In the genomic region with DNA sequence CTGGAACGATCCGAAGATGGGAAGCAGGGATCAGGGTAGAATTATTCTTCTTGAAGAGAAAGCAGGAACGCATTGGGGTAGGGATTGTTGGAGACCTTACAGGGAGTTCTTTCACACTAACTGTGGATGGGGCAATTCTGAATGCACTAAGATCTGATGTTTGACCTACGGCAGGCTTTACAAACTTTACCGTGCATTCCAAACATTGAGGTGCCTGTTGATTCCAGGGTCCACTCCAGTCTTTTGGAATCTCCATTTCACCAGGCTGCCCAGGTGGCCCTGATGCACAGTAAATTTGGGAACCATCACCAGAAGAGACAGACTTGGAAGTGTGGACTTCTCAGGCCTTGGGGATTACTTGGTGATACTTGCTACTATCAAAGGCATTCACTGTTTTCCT, we compare ENCODE assay signal across 17 cellular contexts.
DNase-seq lines count a peak whose midpoint lies in the region; ATAC-seq and TF ChIP-seq lines count a peak whose summit lies in the region.
"Had no signal": no experiment of that assay in that cellular context is flagged by ENCODE, and none has a peak within 500 bp of the region (broad histone marks: within the 10 kb centered on the region; RNA-seq: fewer than 3 reads in every experiment).

No MANE protein-coding gene starts in this region.

- no peak for DNase-seq in WTC11 (ENCODE audit: low spot score)
- no peak for DNase-seq in caudate nucleus (lab: John Stamatoyannopoulos, UW)
- no peak for DNase-seq in GM13977 (ENCODE audit: low spot score)
- no peak for DNase-seq in mucosa of gallbladder (ENCODE audit: low spot score)
- DNase-seq: BE2C; C1 segment of cervical spinal cord; CD4-positive, CD25-positive, alpha-beta regulatory T cell; CD8-positive, alpha-beta memory T cell; COR-L47; DMS 273 treated with DMSO at 0.1 percent for 48 hours; DMS53; DND-41; EL had no signal

- H3K27me3 Mint-ChIP-seq in WTC11 (ENCODE audit: low read depth): no peaks in the 10 kb centered on the region; the same call in 1 of the 2 replicates

- POLR2A ChIA-PET in WTC11 (lab: Charles Lee): no interaction called here

- no peaks in the 10 kb centered on the region for H3K27me3 ChIP-seq in layer of hippocampus (ENCODE audit: control insufficient read depth, insufficient read depth, low read length)
- H3K27me3 ChIP-seq: BE2C had no signal

- in situ Hi-C loops in GM13977 (cut with MboI; ENCODE audit: low pct_unique_long_range_greater_than_20kb, low sequenced_read_pairs, unreplicated experiment): no loop called here

- H3K9me3 Mint-ChIP-seq in WTC11: peaks cover 19% of the 10 kb centered on the region
- H3K9me3 Mint-ChIP-seq: CD8-positive, alpha-beta memory T cell had no signal

- peaks cover 48% of the 10 kb centered on the region for H3K36me3 Mint-ChIP-seq in WTC11
- H3K36me3 Mint-ChIP-seq: CD4-positive, CD25-positive, alpha-beta regulatory T cell; CD8-positive, alpha-beta memory T cell had no signal

- H3K4me1 Mint-ChIP-seq in WTC11: peaks cover 59% of the 10 kb centered on the region

- CTCF ChIA-PET in WTC11 (lab: Charles Lee): no interaction called here

- H3K27ac ChIP-seq in caudate nucleus (ENCODE audit: low read depth, low read length): peak overlapping the region; percentile 87
- peak overlapping the region; percentile 27 for H3K27ac ChIP-seq in layer of hippocampus (ENCODE audit: low read depth, low read length)
- H3K27ac ChIP-seq in temporal lobe (ENCODE audit: low read depth, low read length): peak overlapping the region; percentile 74

- no peak for ATAC-seq in WTC11
- no peak for ATAC-seq in HG03439 (IDR thresholded peaks at IDR 0.05; ENCODE audit: unreplicated experiment)
- ATAC-seq: GM12878 had no signal

- H3K27ac Mint-ChIP-seq in WTC11: no peak overlapping the region
- H3K27ac Mint-ChIP-seq: CD8-positive, alpha-beta memory T cell had no signal

- TF ChIP-seq CTCF in WTC11 (IDR thresholded peaks at IDR 0.05) (no peak), GM13977 (IDR thresholded peaks at IDR 0.05; ENCODE audit: extremely low read depth, insufficient read depth, missing control alignments) (no peak)

- no peak overlapping the region for H3K4me3 Mint-ChIP-seq in WTC11
- H3K4me3 Mint-ChIP-seq: CD4-positive, CD25-positive, alpha-beta regulatory T cell; CD8-positive, alpha-beta memory T cell had no signal

TF ChIP-seq in WTC11, 78 proteins besides CTCF, POLR2A, EP300 and RAD21:
- TF ChIP-seq, protein P1, sequence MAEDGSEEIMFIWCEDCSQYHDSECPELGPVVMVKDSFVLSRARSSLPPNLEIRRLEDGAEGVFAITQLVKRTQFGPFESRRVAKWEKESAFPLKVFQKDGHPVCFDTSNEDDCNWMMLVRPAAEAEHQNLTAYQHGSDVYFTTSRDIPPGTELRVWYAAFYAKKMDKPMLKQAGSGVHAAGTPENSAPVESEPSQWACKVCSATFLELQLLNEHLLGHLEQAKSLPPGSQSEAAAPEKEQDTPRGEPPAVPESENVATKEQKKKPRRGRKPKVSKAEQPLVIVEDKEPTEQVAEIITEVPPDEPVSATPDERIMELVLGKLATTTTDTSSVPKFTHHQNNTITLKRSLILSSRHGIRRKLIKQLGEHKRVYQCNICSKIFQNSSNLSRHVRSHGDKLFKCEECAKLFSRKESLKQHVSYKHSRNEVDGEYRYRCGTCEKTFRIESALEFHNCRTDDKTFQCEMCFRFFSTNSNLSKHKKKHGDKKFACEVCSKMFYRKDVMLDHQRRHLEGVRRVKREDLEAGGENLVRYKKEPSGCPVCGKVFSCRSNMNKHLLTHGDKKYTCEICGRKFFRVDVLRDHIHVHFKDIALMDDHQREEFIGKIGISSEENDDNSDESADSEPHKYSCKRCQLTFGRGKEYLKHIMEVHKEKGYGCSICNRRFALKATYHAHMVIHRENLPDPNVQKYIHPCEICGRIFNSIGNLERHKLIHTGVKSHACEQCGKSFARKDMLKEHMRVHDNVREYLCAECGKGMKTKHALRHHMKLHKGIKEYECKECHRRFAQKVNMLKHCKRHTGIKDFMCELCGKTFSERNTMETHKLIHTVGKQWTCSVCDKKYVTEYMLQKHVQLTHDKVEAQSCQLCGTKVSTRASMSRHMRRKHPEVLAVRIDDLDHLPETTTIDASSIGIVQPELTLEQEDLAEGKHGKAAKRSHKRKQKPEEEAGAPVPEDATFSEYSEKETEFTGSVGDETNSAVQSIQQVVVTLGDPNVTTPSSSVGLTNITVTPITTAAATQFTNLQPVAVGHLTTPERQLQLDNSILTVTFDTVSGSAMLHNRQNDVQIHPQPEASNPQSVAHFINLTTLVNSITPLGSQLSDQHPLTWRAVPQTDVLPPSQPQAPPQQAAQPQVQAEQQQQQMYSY (CRISPR knock-in tag; IDR thresholded peaks at IDR 0.05): peak; percentile 79
- TF ChIP-seq, protein P2, sequence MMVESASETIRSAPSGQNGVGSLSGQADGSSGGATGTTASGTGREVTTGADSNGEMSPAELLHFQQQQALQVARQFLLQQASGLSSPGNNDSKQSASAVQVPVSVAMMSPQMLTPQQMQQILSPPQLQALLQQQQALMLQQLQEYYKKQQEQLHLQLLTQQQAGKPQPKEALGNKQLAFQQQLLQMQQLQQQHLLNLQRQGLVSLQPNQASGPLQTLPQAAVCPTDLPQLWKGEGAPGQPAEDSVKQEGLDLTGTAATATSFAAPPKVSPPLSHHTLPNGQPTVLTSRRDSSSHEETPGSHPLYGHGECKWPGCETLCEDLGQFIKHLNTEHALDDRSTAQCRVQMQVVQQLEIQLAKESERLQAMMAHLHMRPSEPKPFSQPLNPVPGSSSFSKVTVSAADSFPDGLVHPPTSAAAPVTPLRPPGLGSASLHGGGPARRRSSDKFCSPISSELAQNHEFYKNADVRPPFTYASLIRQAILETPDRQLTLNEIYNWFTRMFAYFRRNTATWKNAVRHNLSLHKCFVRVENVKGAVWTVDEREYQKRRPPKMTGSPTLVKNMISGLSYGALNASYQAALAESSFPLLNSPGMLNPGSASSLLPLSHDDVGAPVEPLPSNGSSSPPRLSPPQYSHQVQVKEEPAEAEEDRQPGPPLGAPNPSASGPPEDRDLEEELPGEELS (CRISPR knock-in tag; IDR thresholded peaks at IDR 0.05): no peak

Comparison
In these comparisons a context has a peak if more than half of its experiments do, and no peak if none do; other contexts are left out.
1. H3K27ac ChIP-seq: peak in every context shown above with its lines; median percentile 87 in caudate nucleus; 74 in temporal lobe; 27 in layer of hippocampus.